Comparison of ENCODE assay signal across 29 cellular contexts in the genomic region with DNA sequence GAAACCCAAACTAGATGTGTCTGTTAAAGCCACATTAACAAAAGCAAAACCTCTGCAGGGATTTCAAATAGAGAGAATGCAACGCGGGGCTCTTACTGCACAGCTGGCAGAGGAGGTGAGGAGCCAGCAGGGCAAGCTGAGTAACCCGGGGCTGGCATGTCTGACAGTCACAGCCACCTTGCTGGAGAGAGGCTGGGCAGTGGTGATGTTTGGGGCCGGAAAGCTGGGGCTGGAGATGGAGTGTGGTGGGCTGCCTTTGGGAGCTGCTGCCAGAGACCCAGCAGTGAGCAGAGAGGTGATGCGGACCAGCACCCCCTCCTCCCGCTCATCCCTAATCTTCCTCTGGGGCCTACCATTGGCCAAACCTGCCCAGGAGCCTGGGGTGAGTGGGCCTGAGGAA.
"Had no signal": no experiment of that assay in that cellular context is flagged by ENCODE, and none has a peak within 500 bp of the region (broad histone marks: within the 10 kb centered on the region; RNA-seq: fewer than 3 reads in every experiment).

No MANE protein-coding gene starts in this region.

- H3K9me3 ChIP-seq: ovary had no signal

- H3K36me3 Mint-ChIP-seq: immature natural killer cell; natural killer cell; stimulated activated effector memory CD8-positive, alpha-beta T cell treated with anti-CD3 and anti-CD28 coated beads, Interleukin-12 subunit alpha, Interleukin-12 subunit beta, amount 100 ng/mL, for 72 hours had no signal

- H3K27ac Mint-ChIP-seq: immature natural killer cell; mesothelial cell of epicardium; naive B cell; natural killer cell; nephron progenitor cell; progenitor cell of endocrine pancreas; stimulated activated effector memory CD8-positive, alpha-beta T cell treated with anti-CD3 and anti-CD28 coated beads, Interleukin-12 subunit alpha, Interleukin-12 subunit beta, amount 100 ng/mL, for 72 hours had no signal

- H3K4me3 ChIP-seq: heart left ventricle, left lung, lower lobe of right lung, ovary, skin epidermis, tibial nerve, upper lobe of left lung had no signal

- FAIRE-seq: islet of Langerhans, kidney had no signal

- ATAC-seq: heart left ventricle; left colon; left lung; lower lobe of right lung; natural killer cell; right cardiac atrium; sciatic nerve; stimulated activated effector memory CD8-positive, alpha-beta T cell treated with anti-CD3 and anti-CD28 coated beads, Interleukin-12 subunit alpha, Interleukin-12 subunit beta, amount 100 ng/mL, for 72 hours; stimulated activated naive CD8-positive, alpha-beta T cell treated with anti-CD3 and anti-CD28 coated beads, Interleukin-15, amount 100 ng/mL, for 72 hours had no signal

- H3K4me1 ChIP-seq: heart left ventricle, left lung, lower lobe of right lung, tibial nerve, upper lobe of left lung had no signal

- H3K36me3 ChIP-seq: heart left ventricle, left lung, lower lobe of right lung, ovary, tibial nerve, upper lobe of left lung had no signal

- H3K4me3 Mint-ChIP-seq: immature natural killer cell; mesothelial cell of epicardium; naive B cell; natural killer cell; nephron progenitor cell; stimulated activated effector memory CD8-positive, alpha-beta T cell treated with anti-CD3 and anti-CD28 coated beads, Interleukin-12 subunit alpha, Interleukin-12 subunit beta, amount 100 ng/mL, for 72 hours; stimulated activated naive CD8-positive, alpha-beta T cell treated with anti-CD3 and anti-CD28 coated beads, Interleukin-15, amount 100 ng/mL, for 72 hours had no signal

- H3K27me3 ChIP-seq: heart left ventricle, left lung, ovary, tibial nerve, upper lobe of left lung had no signal

- H3K9me3 Mint-ChIP-seq: natural killer cell had no signal

- H3K27ac ChIP-seq: heart left ventricle, left lung, lower lobe of right lung, ovary, skin epidermis, tibial nerve, upper lobe of left lung had no signal

- DNase-seq: heart left ventricle; hypothalamus; immature natural killer cell; kidney; left colon; left lung; lower lobe of right lung; mesendoderm; naive B cell; natural killer cell; nephron progenitor cell; nucleus accumbens; ovary; right cardiac atrium; stimulated activated CD4-positive, alpha-beta T cell treated with anti-CD3 and anti-CD28 coated beads, Interleukin-12 subunit alpha, Interleukin-12 subunit beta, amount 100 ng/mL, for 4 hours; stimulated activated CD4-positive, alpha-beta T cell treated with anti-CD3 and anti-CD28 coated beads, Interleukin-15, amount 100 ng/mL, for 24 hours; stimulated activated CD4-positive, alpha-beta T cell treated with anti-CD3 and anti-CD28 coated beads, Interleukin-2, amount 100 ng/mL, for 24 hours; stimulated activated CD4-positive, alpha-beta T cell treated with anti-CD3 and anti-CD28 coated beads, Interleukin-4, amount 100 ng/mL, for 24 hours; stimulated activated naive CD4-positive, alpha-beta T cell treated with Interleukin-2 at 50 U/mL for 16 hours; stimulated activated naive CD8-positive, alpha-beta T cell treated with anti-CD3 and anti-CD28 coated beads, Interleukin-15, amount 100 ng/mL, for 72 hours; substantia nigra; upper lobe of left lung had no signal

- H3K4me1 Mint-ChIP-seq: immature natural killer cell, naive B cell, natural killer cell had no signal
